In genomic region chr4:5142726-5143125, GRCh38 we compare ENCODE assay signal across 8 cellular contexts.
DNase-seq lines count a peak whose midpoint lies in the region; ATAC-seq, FAIRE-seq and TF ChIP-seq lines count a peak whose summit lies in the region.

No MANE protein-coding gene starts in this region.

- DNase-seq in ELR (ENCODE audit: low read depth) (peak; percentile 39), NCI-H69 (lab: John Stamatoyannopoulos, UW) (peak; percentile 16), epithelial cell of esophagus (ENCODE audit: low read depth) (peak; percentile 34), pancreas (peak in 1 of 6 donors; percentile 28), NCI-H1048 (lab: John Stamatoyannopoulos, UW) (no peak)
- no peak for DNase-seq in activated naive CD4-positive, alpha-beta T cell treated with anti-CD3 and anti-CD28 coated beads, Interleukin-2, amount 10 ng/mL, durations not matched to agents 7 days and 5 days

- H3K27ac ChIP-seq in pancreas = no peak overlapping the region

- 67 to 75% methylated on average over 3 of the region's 3 CpGs for WGBS in pancreas, 2 donors

- no peak overlapping the region for H3K4me3 Mint-ChIP-seq in activated naive CD4-positive, alpha-beta T cell treated with anti-CD3 and anti-CD28 coated beads, Interleukin-2, amount 10 ng/mL, durations not matched to agents 7 days and 5 days

- no peak for FAIRE-seq in pancreas (lab: Jason Lieb, UNC)

- no peaks in the 10 kb centered on the region for H3K9me3 ChIP-seq in pancreas

- no peaks in the 10 kb centered on the region for H3K27me3 Mint-ChIP-seq in activated naive CD4-positive, alpha-beta T cell treated with anti-CD3 and anti-CD28 coated beads, Interleukin-2, amount 10 ng/mL, durations not matched to agents 7 days and 5 days

- TF ChIP-seq CTCF in epithelial cell of esophagus (IDR thresholded peaks at IDR 0.05; ENCODE audit: insufficient read depth, low read depth, low read length, missing control alignments) (no peak), pancreas (IDR thresholded peaks at IDR 0.05) (peak in 3 of 4 donors; percentile 17 to 22 (median 20))

- intact Hi-C loops in pancreas (cut with DNase I) = loop anchor here in 1 of 3 donors (5.0 kb wide), 1 partner anchor 90 kb away; the partner anchor contains the start of gene STK32B

- peaks cover 0 to 7% (median 6%) of the 10 kb centered on the region in 3 donors for H3K4me1 ChIP-seq in pancreas

- no peak overlapping the region for H3K27ac Mint-ChIP-seq in activated naive CD4-positive, alpha-beta T cell treated with anti-CD3 and anti-CD28 coated beads, Interleukin-2, amount 10 ng/mL, durations not matched to agents 7 days and 5 days

- no peak overlapping the region for H3K4me3 ChIP-seq in epithelial cell of esophagus (ENCODE audit: low read length)
- no peak overlapping the region for H3K4me3 ChIP-seq in pancreas

- H3K4me1 Mint-ChIP-seq in activated naive CD4-positive, alpha-beta T cell treated with anti-CD3 and anti-CD28 coated beads, Interleukin-2, amount 10 ng/mL, durations not matched to agents 7 days and 5 days = no peaks in the 10 kb centered on the region

- no peaks in the 10 kb centered on the region for H3K36me3 Mint-ChIP-seq in activated naive CD4-positive, alpha-beta T cell treated with anti-CD3 and anti-CD28 coated beads, Interleukin-2, amount 10 ng/mL, durations not matched to agents 7 days and 5 days

- peaks cover 3% of the 10 kb centered on the region for H3K9me3 Mint-ChIP-seq in activated naive CD4-positive, alpha-beta T cell treated with anti-CD3 and anti-CD28 coated beads, Interleukin-2, amount 10 ng/mL, durations not matched to agents 7 days and 5 days

- no peaks in the 10 kb centered on the region for H3K27me3 ChIP-seq in pancreas

- peak in 3 of 4 donors; percentile 19 to 53 (median 42) for ATAC-seq in pancreas
- no peak for ATAC-seq in activated CD4-positive, CD25-positive, alpha-beta regulatory T cell treated with anti-CD3 and anti-CD28 coated beads, Interleukin-2, amount 50 U/mL, for 24 hours
- ATAC-seq in HG03432 (IDR thresholded peaks at IDR 0.05; ENCODE audit: unreplicated experiment) = no peak

- CTCF ChIA-PET in activated naive CD4-positive, alpha-beta T cell treated with anti-CD3 and anti-CD28 coated beads, Interleukin-2, amount 10 ng/mL, durations not matched to agents 7 days and 5 days (lab: Charles Lee) = no interaction called here

- H3K36me3 ChIP-seq in pancreas = no peaks in the 10 kb centered on the region

Comparison
In these comparisons a context has a peak if more than half of its experiments do, and no peak if none do; other contexts are left out.
1. DNase-seq: peak in ELR (single experiment), NCI-H69 (single experiment) and epithelial cell of esophagus (single experiment); none in NCI-H1048 (single experiment) and activated naive CD4-positive, alpha-beta T cell treated with anti-CD3 and anti-CD28 coated beads, Interleukin-2, amount 10 ng/mL, durations not matched to agents 7 days and 5 days (single experiment).
2. ATAC-seq: peak in pancreas (3 of 4); none in activated CD4-positive, CD25-positive, alpha-beta regulatory T cell treated with anti-CD3 and anti-CD28 coated beads, Interleukin-2, amount 50 U/mL, for 24 hours (0 of 2) and HG03432 (single experiment).